20 cellular contexts compared by ENCODE assay signal in genomic region chr11:81222491-81222890, GRCh38.
"Had no signal": no experiment of that assay in that cellular context is flagged by ENCODE, and none has a peak within 500 bp of the region (broad histone marks: within the 10 kb centered on the region; RNA-seq: fewer than 3 reads in every experiment).

No MANE protein-coding gene starts in this region.

- H3K9me3 ChIP-seq: prostate gland, right lobe of liver, suprapubic skin, thyroid gland, upper lobe of left lung, uterus had no signal

- H3K36me3 Mint-ChIP-seq: natural killer cell treated with Interleukin-12 subunit alpha and Interleukin-12 subunit beta and Interleukin-15 and Interleukin-18, amount 100 ng/mL, for 72 hours; stimulated activated effector memory CD8-positive, alpha-beta T cell treated with anti-CD3 and anti-CD28 coated beads, Interleukin-12 subunit alpha, Interleukin-12 subunit beta, amount 100 ng/mL, for 72 hours had no signal

- H3K4me3 Mint-ChIP-seq: mesothelial cell of epicardium; natural killer cell treated with Interleukin-12 subunit alpha and Interleukin-12 subunit beta and Interleukin-15 and Interleukin-18, amount 100 ng/mL, for 72 hours; stimulated activated effector memory CD8-positive, alpha-beta T cell treated with anti-CD3 and anti-CD28 coated beads, Interleukin-12 subunit alpha, Interleukin-12 subunit beta, amount 100 ng/mL, for 72 hours had no signal

- H3K36me3 ChIP-seq: prostate gland, right lobe of liver, suprapubic skin, thyroid gland, upper lobe of left lung, uterus had no signal

- H3K4me1 ChIP-seq: foreskin keratinocyte, parathyroid adenoma, prostate gland, right lobe of liver, suprapubic skin, thyroid gland, upper lobe of left lung, uterus had no signal

- H3K79me2 ChIP-seq: parathyroid adenoma had no signal

- H3K9ac ChIP-seq: parathyroid adenoma had no signal

- H3K27ac ChIP-seq: foreskin keratinocyte, parathyroid adenoma, prostate gland, right lobe of liver, suprapubic skin, thyroid gland, upper lobe of left lung, uterus had no signal

- ATAC-seq: foreskin keratinocyte; left lobe of liver; natural killer cell treated with Interleukin-12 subunit alpha and Interleukin-12 subunit beta and Interleukin-15 and Interleukin-18, amount 100 ng/mL, for 72 hours; right lobe of liver; stimulated activated effector memory CD8-positive, alpha-beta T cell treated with anti-CD3 and anti-CD28 coated beads, Interleukin-12 subunit alpha, Interleukin-12 subunit beta, amount 100 ng/mL, for 72 hours; stimulated activated naive CD8-positive, alpha-beta T cell treated with anti-CD3 and anti-CD28 coated beads, Interleukin-15, Interleukin-2, amounts not matched to agents 100 U/mL and 50 U/mL, for 24 hours had no signal

- H3K4me1 Mint-ChIP-seq: stimulated activated effector memory CD8-positive, alpha-beta T cell treated with anti-CD3 and anti-CD28 coated beads, Interleukin-12 subunit alpha, Interleukin-12 subunit beta, amount 100 ng/mL, for 72 hours had no signal

- H3K27me3 Mint-ChIP-seq: natural killer cell treated with Interleukin-12 subunit alpha and Interleukin-12 subunit beta and Interleukin-15 and Interleukin-18, amount 100 ng/mL, for 72 hours had no signal

- H3K27me3 ChIP-seq: foreskin keratinocyte, right lobe of liver, suprapubic skin, thyroid gland, upper lobe of left lung, uterus had no signal

- DNase-seq: erythroblast; foreskin keratinocyte; head of caudate nucleus; hippocampal formation; islet precursor cell; mammary epithelial cell; right lobe of liver; stimulated activated CD4-positive, alpha-beta T cell treated with anti-CD3 and anti-CD28 coated beads, Interleukin-4, amount 100 ng/mL, for 1 hour; stimulated activated CD8-positive, alpha-beta memory T cell treated with anti-CD3 and anti-CD28 coated beads, Interleukin-4, amount 100 ng/mL, for 48 hours; stimulated activated naive CD8-positive, alpha-beta T cell treated with anti-CD3 and anti-CD28 coated beads, Interleukin-15, Interleukin-2, amounts not matched to agents 100 U/mL and 50 U/mL, for 24 hours; thyroid gland; uterus had no signal

- H3K4me3 ChIP-seq: prostate gland, right lobe of liver, suprapubic skin, thyroid gland, upper lobe of left lung, uterus had no signal

- H3K27ac Mint-ChIP-seq: mesothelial cell of epicardium; natural killer cell treated with Interleukin-12 subunit alpha and Interleukin-12 subunit beta and Interleukin-15 and Interleukin-18, amount 100 ng/mL, for 72 hours; stimulated activated effector memory CD8-positive, alpha-beta T cell treated with anti-CD3 and anti-CD28 coated beads, Interleukin-12 subunit alpha, Interleukin-12 subunit beta, amount 100 ng/mL, for 72 hours had no signal
